In the genomic region with DNA sequence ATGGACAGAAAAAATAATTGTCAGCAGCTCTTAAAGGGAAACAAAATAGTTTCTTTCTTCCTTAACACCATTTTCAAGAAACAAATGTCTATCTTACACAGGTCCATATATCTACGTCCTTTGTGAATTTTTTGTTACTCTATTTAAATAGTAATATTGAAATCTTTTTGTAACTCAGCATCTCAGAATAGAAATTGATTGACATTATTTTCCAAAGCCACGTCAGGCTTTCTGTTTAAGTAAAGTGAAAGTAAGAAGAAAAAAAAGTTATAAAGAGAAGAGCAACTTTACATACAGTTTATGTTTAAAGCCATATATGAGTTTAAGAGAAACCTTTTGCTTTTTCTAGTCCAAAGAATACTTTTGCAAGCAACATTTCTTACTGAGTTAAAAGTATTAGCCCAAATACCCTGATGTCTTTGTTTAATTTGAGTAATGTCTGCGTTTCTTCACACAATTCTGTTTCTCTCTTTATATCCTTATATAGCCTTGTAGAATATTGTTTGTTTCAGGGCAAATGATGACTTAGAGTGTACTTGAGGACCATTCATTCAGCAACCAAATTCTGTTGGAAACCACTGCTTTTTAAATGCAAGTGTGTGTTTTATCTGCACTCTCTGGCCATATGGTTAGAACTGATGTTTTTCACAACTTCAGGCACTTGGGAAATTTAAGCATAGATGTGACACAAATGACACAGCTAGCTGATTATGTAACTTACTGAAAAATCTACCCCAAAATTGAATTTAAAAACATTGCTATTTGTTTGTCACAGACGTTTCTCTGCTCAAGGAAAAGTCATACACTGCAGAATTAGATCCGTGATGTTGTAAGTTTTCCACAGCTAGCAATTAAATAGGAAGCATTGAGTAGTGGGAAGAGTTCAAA, we compare ENCODE assay signal across 13 cellular contexts.
DNase-seq lines count a peak whose midpoint lies in the region; ATAC-seq, FAIRE-seq and TF ChIP-seq lines count a peak whose summit lies in the region.
"Had no signal": no experiment of that assay in that cellular context is flagged by ENCODE, and none has a peak within 500 bp of the region (broad histone marks: within the 10 kb centered on the region; RNA-seq: fewer than 3 reads in every experiment).

No MANE protein-coding gene starts in this region.

- 89% methylated on average over 5 of the region's 5 CpGs for WGBS in HepG2 (ENCODE audit: low lambda C conversion rate)

- no TSS peak for BruUV-seq in HepG2 (replicated peaks; lab: Mats Ljungman, UMichigan)

- no peaks in the 10 kb centered on the region for H4K20me1 ChIP-seq in HepG2 (ENCODE audit: insufficient read depth, low read length)

- peaks cover 2 to 4% of the 10 kb centered on the region in 2 donors for H3K36me3 Mint-ChIP-seq in activated T-cell treated with anti-CD3 and anti-CD28 coated beads, Interleukin-2, amount 50 U/mL, for 72 hours (ENCODE audit: insufficient read depth in 2 of 2)
- peaks cover 16% of the 10 kb centered on the region for H3K36me3 Mint-ChIP-seq in brain
- H3K36me3 Mint-ChIP-seq in naive thymus-derived CD4-positive, alpha-beta T cell = peaks cover 10 to 38% (median 23%) of the 10 kb centered on the region in 5 donors

- peak; percentile 61 to 86 for ATAC-seq in activated T-cell treated with anti-CD3 and anti-CD28 coated beads, Interleukin-2, amount 50 U/mL, for 72 hours (replicated peaks in 1 of 2)
- ATAC-seq in thoracic aorta (ENCODE audit: insufficient number of reproducible peaks, low FRiP score, low read depth) (no peak), HepG2 (no peak)
- no peak for ATAC-seq in naive thymus-derived CD4-positive, alpha-beta T cell

- H3K4me1 ChIP-seq in thoracic aorta (ENCODE audit: control insufficient read depth in 1 of 2, low read depth in 2 of 2) (peaks cover 12 to 32% of the 10 kb centered on the region in 2 donors), HepG2 (ENCODE audit: insufficient read depth, low read length) (peaks cover 16% of the 10 kb centered on the region)
- no peaks in the 10 kb centered on the region for H3K4me1 ChIP-seq in naive thymus-derived CD4-positive, alpha-beta T cell (ENCODE audit: control insufficient read depth in 2 of 2, insufficient read depth in 2 of 2, low read length in 2 of 2)
- H3K4me1 ChIP-seq: testis had no signal

- no peak for FAIRE-seq in HepG2 (lab: Jason Lieb, UNC)

- peak overlapping the region; percentile 18 for H3K4me3 ChIP-seq in thoracic aorta
- no peak overlapping the region for H3K4me3 ChIP-seq in naive thymus-derived CD4-positive, alpha-beta T cell (ENCODE audit: low read length)
- H3K4me3 ChIP-seq in HepG2 (replicated peaks in 1 of 3; ENCODE audit: insufficient read depth in 1 of 3, low read depth in 2 of 3, low read length in 3 of 3) = no peak overlapping the region
- H3K4me3 ChIP-seq: testis had no signal

- no peak for TF ChIP-seq RAD21 in HepG2 (CRISPR knock-in tag; IDR thresholded peaks at IDR 0.05)

- H3K9me3 Mint-ChIP-seq in activated T-cell treated with anti-CD3 and anti-CD28 coated beads, Interleukin-2, amount 50 U/mL, for 72 hours = peaks cover 0 to 7% of the 10 kb centered on the region in 2 donors
- peaks cover 7 to 16% (median 15%) of the 10 kb centered on the region in 5 experiments for H3K9me3 Mint-ChIP-seq in brain
- peaks cover 0 to 4% (median 0%) of the 10 kb centered on the region in 11 donors for H3K9me3 Mint-ChIP-seq in naive thymus-derived CD4-positive, alpha-beta T cell

- POLR2A ChIA-PET in naive thymus-derived CD4-positive, alpha-beta T cell (lab: Charles Lee) = no interaction called here
- POLR2A ChIA-PET in HepG2 (lab: Yijun Ruan, JAX) = no interaction called here

- no peak overlapping the region for H2AFZ ChIP-seq in HepG2 (ENCODE audit: low read length)

- peaks cover 23% of the 10 kb centered on the region for H3K4me1 Mint-ChIP-seq in activated T-cell treated with anti-CD3 and anti-CD28 coated beads, Interleukin-2, amount 50 U/mL, for 72 hours (ENCODE audit: low read depth)
- peaks cover 63% of the 10 kb centered on the region for H3K4me1 Mint-ChIP-seq in brain
- H3K4me1 Mint-ChIP-seq in naive thymus-derived CD4-positive, alpha-beta T cell = peaks cover 0 to 19% (median 7%) of the 10 kb centered on the region in 7 donors

- H3K27me3 Mint-ChIP-seq in activated T-cell treated with anti-CD3 and anti-CD28 coated beads, Interleukin-2, amount 50 U/mL, for 72 hours (ENCODE audit: low read depth) = no peaks in the 10 kb centered on the region
- no peaks in the 10 kb centered on the region for H3K27me3 Mint-ChIP-seq in brain
- no peaks in the 10 kb centered on the region for H3K27me3 Mint-ChIP-seq in naive thymus-derived CD4-positive, alpha-beta T cell

- H3K4me3 Mint-ChIP-seq in activated T-cell treated with anti-CD3 and anti-CD28 coated beads, Interleukin-2, amount 50 U/mL, for 72 hours = peak overlapping the region in 1 of 2 donors; percentile 72
- peak overlapping the region in 2 of 5 experiments; percentile 23 to 59 for H3K4me3 Mint-ChIP-seq in brain
- no peak overlapping the region for H3K4me3 Mint-ChIP-seq in naive thymus-derived CD4-positive, alpha-beta T cell

- peak overlapping the region; percentile 63 for H3K27ac Mint-ChIP-seq in activated T-cell treated with anti-CD3 and anti-CD28 coated beads, Interleukin-2, amount 50 U/mL, for 72 hours
- peak overlapping the region; percentile 80 to 97 (median 90) for H3K27ac Mint-ChIP-seq in brain
- peak overlapping the region in 2 of 9 donors; percentile 21 to 61 for H3K27ac Mint-ChIP-seq in naive thymus-derived CD4-positive, alpha-beta T cell

- TF ChIP-seq CTCF in brain (conservative IDR thresholded peaks at IDR 0.05) = no peak
- TF ChIP-seq CTCF in thoracic aorta (IDR thresholded peaks at IDR 0.05) = no peak
- TF ChIP-seq CTCF in HepG2 (CRISPR knock-in tag; IDR thresholded peaks at IDR 0.05) = no peak

- TF ChIP-seq EP300 in HepG2 (IDR thresholded peaks at IDR 0.05; ENCODE audit: low read depth in 2 of 2, low read length in 2 of 2) (no peak), HepG2 (CRISPR knock-in tag; IDR thresholded peaks at IDR 0.05; ENCODE audit: borderline replicate concordance) (no peak)

- H3K79me2 ChIP-seq in HepG2 (ENCODE audit: insufficient read depth, low read length) = no peaks in the 10 kb centered on the region

- intact Hi-C loops in naive thymus-derived CD4-positive, alpha-beta T cell (cut with micrococcal nuclease) = no loop called here
- intact Hi-C loops in HepG2 (cut with micrococcal nuclease; ENCODE audit: unreplicated experiment) = no loop called here

- no peak overlapping the region for H3K9ac ChIP-seq in HepG2 (ENCODE audit: insufficient read depth, low read depth, low read length)

- no peaks in the 10 kb centered on the region for H3K27me3 ChIP-seq in thoracic aorta (replicated peaks; ENCODE audit: insufficient read depth)
- H3K27me3 ChIP-seq in naive thymus-derived CD4-positive, alpha-beta T cell (ENCODE audit: control insufficient read depth in 2 of 2, insufficient read depth in 2 of 2, low read length in 2 of 2) = no peaks in the 10 kb centered on the region
- H3K27me3 ChIP-seq in HepG2 (ENCODE audit: control insufficient read depth in 1 of 2, insufficient read depth in 2 of 2, low read length in 2 of 2) = no peaks in the 10 kb centered on the region
- H3K27me3 ChIP-seq: testis had no signal

- H3K27ac ChIP-seq in KOPT-K1 (ENCODE audit: low read depth, low read length, poor library complexity, severe bottlenecking) (peak overlapping the region; percentile 38), thoracic aorta (no peak overlapping the region), HepG2 (ENCODE audit: extremely low read length, insufficient read depth, low read length) (no peak overlapping the region)
- H3K27ac ChIP-seq in naive thymus-derived CD4-positive, alpha-beta T cell (ENCODE audit: low read depth, low read length) = no peak overlapping the region
- H3K27ac ChIP-seq: C4-2B, testis had no signal

- CTCF ChIA-PET in naive thymus-derived CD4-positive, alpha-beta T cell (lab: Charles Lee) = no interaction called here
- CTCF ChIA-PET in HepG2 (lab: Yijun Ruan, JAX; ENCODE audit: low intra/inter-chr PET ratio, low total read pairs) = no interaction called here

- in situ Hi-C loops in HepG2 (cut with HindIII; ENCODE audit: extremely low pct_ligation_motif_present, low pct_unique_long_range_greater_than_20kb) = no loop called here

- DNase-seq in activated T-cell treated with anti-CD3 and anti-CD28 coated beads, Interleukin-2, amount 50 U/mL, for 72 hours = no peak
- DNase-seq in activated T-cell treated with anti-CD3 and anti-CD28 coated beads, Interleukin-2, amount 50 U/mL, for 48 hours = no peak
- DNase-seq in thoracic aorta (ENCODE audit: low spot score) = no peak
- no peak for DNase-seq in stimulated activated CD4-positive, alpha-beta T cell treated with anti-CD3 and anti-CD28 coated beads, Interleukin-4, amount 100 ng/mL, for 1 hour
- no peak for DNase-seq in naive thymus-derived CD4-positive, alpha-beta T cell
- no peak for DNase-seq in HepG2 (ENCODE audit: low spot score)
- DNase-seq: hippocampal formation, NCI-H1417, retina, testis had no signal

- H3K9me3 ChIP-seq in KOPT-K1 (ENCODE audit: insufficient read depth, low read length, poor library complexity, severe bottlenecking) (no peaks in the 10 kb centered on the region), thoracic aorta (no peaks in the 10 kb centered on the region), HepG2 (ENCODE audit: low read length) (no peaks in the 10 kb centered on the region)
- H3K9me3 ChIP-seq in naive thymus-derived CD4-positive, alpha-beta T cell (ENCODE audit: control insufficient read depth in 2 of 3, low read length in 3 of 3) = no peaks in the 10 kb centered on the region
- H3K9me3 ChIP-seq: testis had no signal

- TF ChIP-seq POLR2A in HepG2 (IDR thresholded peaks at IDR 0.05; ENCODE audit: insufficient read depth in 1 of 2, low read depth in 2 of 2, low read length in 2 of 2) = no peak

- H3K36me3 ChIP-seq in KOPT-K1 (ENCODE audit: insufficient read depth, low read length) (no peaks in the 10 kb centered on the region), thoracic aorta (no peaks in the 10 kb centered on the region), HepG2 (replicated peaks in 1 of 2; ENCODE audit: control insufficient read depth in 1 of 2, insufficient read depth in 2 of 2, low read length in 2 of 2) (no peaks in the 10 kb centered on the region)
- H3K36me3 ChIP-seq in naive thymus-derived CD4-positive, alpha-beta T cell (ENCODE audit: control insufficient read depth in 2 of 3, insufficient read depth in 3 of 3, low read length in 3 of 3) = no peaks in the 10 kb centered on the region

- no peak overlapping the region for H3K4me2 ChIP-seq in HepG2 (ENCODE audit: low read depth, low read length)

TF ChIP-seq in HepG2, 621 proteins besides CTCF, POLR2A, EP300 and RAD21 (continues in another document):
- TF ChIP-seq SMAD9 (CRISPR knock-in tag; IDR thresholded peaks at IDR 0.05) (no peak), U2AF1 (optimal IDR thresholded peaks at IDR 0.05; ENCODE audit: low read depth, low read length) (no peak), ZNF441 (CRISPR knock-in tag; IDR thresholded peaks at IDR 0.05; ENCODE audit: borderline replicate concordance) (no peak), HNF4G (IDR thresholded peaks at IDR 0.05; ENCODE audit: borderline replicate concordance, low read depth, low read length) (no peak), HNF4G (CRISPR knock-in tag; IDR thresholded peaks at IDR 0.05; ENCODE audit: borderline replicate concordance, low read depth) (no peak), MXD4 (CRISPR knock-in tag; IDR thresholded peaks at IDR 0.05) (no peak), RFXANK (CRISPR knock-in tag; IDR thresholded peaks at IDR 0.05) (no peak), MAFF (IDR thresholded peaks at IDR 0.05; ENCODE audit: low read depth, low read length) (no peak)

Comparison
In these comparisons a context has a peak if more than half of its experiments do, and no peak if none do; other contexts are left out.
1. ATAC-seq: peak in activated T-cell treated with anti-CD3 and anti-CD28 coated beads, Interleukin-2, amount 50 U/mL, for 72 hours (2 of 2); none in thoracic aorta (single experiment), naive thymus-derived CD4-positive, alpha-beta T cell (single experiment) and HepG2 (single experiment).